ENCODE assay signal across 9 cellular contexts in the genomic region with DNA sequence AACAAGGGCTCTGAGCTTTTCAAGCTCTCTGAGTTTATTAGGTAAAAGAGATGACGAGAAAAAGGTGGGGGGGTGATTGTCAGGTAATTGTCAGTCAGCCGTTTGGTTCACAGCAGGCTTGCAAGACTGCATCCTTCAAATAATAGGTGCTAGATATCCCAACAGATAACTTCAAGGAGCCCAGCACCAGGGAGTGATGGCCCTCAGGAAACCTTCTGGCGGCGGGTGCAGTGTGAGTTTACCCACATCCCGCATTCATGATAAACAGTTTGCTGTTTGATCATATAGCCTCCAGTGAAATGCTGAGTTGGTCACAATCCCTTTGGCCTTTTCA. TPM values are rescaled to one million over a fixed set of nuclear protein-coding genes. Genes with fewer than 3 reads are reported as not detected.
DNase-seq lines count a peak whose midpoint lies in the region; ATAC-seq and TF ChIP-seq lines count a peak whose summit lies in the region.
"Not testable (repeated sequence)": the region's sequence is repeated elsewhere in the genome, so short reads cannot be mapped to it uniquely, and the experiment has no call there.
"Had no signal": no experiment of that assay in that cellular context is flagged by ENCODE, and none has a peak within 500 bp of the region (broad histone marks: within the 10 kb centered on the region; RNA-seq: fewer than 3 reads in every experiment).

No MANE protein-coding gene starts in this region.

- not testable (repeated sequence) for H3K27me3 Mint-ChIP-seq in activated T-cell treated with anti-CD3 and anti-CD28 coated beads, Interleukin-2, amount 50 U/mL, for 72 hours (ENCODE audit: low read depth); immature natural killer cell (ENCODE audit: low read depth in 3 of 3)

- intact Hi-C loops in spleen (cut with DNase I; ENCODE audit: low total_unique reads), result not testable (repeated sequence)

- DNase-seq in ELF-1 (ENCODE audit: low read depth, low spot score) (peak; percentile 56), T-helper 22 cell (ENCODE audit: low read depth) (peak; percentile 59), immature natural killer cell (peak in 1 of 3 donors; percentile 54), upper lobe of left lung (peak in 1 of 2 donors; percentile 19)
- DNase-seq in activated T-cell treated with anti-CD3 and anti-CD28 coated beads, Interleukin-2, amount 50 U/mL, for 72 hours, result peak; percentile 25 to 39
- DNase-seq in central memory CD4-positive, alpha-beta T cell, result peak; percentile 70
- not testable (repeated sequence) for DNase-seq in spleen

- not testable (repeated sequence) for TF ChIP-seq CTCF in spleen (IDR thresholded peaks at IDR 0.05 in 8 of 11, conservative IDR thresholded peaks at IDR 0.05 in 3 of 11); upper lobe of left lung (IDR thresholded peaks at IDR 0.05)

- H3K9me3 Mint-ChIP-seq in activated T-cell treated with anti-CD3 and anti-CD28 coated beads, Interleukin-2, amount 50 U/mL, for 72 hours; immature natural killer cell: not testable (repeated sequence)

- H3K4me1 ChIP-seq in spleen, result peaks cover 22 to 100% (median 78%) of the 10 kb centered on the region in 6 donors
- peaks cover 49 to 79% (median 78%) of the 10 kb centered on the region in 4 donors for H3K4me1 ChIP-seq in upper lobe of left lung

- not testable (repeated sequence) for H3K27me3 ChIP-seq in spleen (replicated peaks in 1 of 7); upper lobe of left lung

- H3K4me1 Mint-ChIP-seq in activated T-cell treated with anti-CD3 and anti-CD28 coated beads, Interleukin-2, amount 50 U/mL, for 72 hours (ENCODE audit: low read depth), result peaks cover 98% of the 10 kb centered on the region
- H3K4me1 Mint-ChIP-seq in immature natural killer cell, result peaks cover 73 to 81% of the 10 kb centered on the region in 2 donors

- not testable (repeated sequence) for TF ChIP-seq EP300 in upper lobe of left lung (IDR thresholded peaks at IDR 0.05)

- not testable (repeated sequence) for H3K9me3 ChIP-seq in KOPT-K1 (ENCODE audit: insufficient read depth, low read length, poor library complexity, severe bottlenecking); spleen; upper lobe of left lung

- H3K4me3 ChIP-seq in spleen, result peak overlapping the region in 1 of 8 donors; percentile 40
- not testable (repeated sequence) for H3K4me3 ChIP-seq in upper lobe of left lung

- WGBS in spleen, 5 donors, result 48 to 65% (median 53%) methylated on average over 5 of the region's 5 CpGs
- 52 to 62% methylated on average over 5 of the region's 5 CpGs for WGBS in upper lobe of left lung, 2 donors

- peak overlapping the region; percentile 90 to 98 for H3K4me3 Mint-ChIP-seq in activated T-cell treated with anti-CD3 and anti-CD28 coated beads, Interleukin-2, amount 50 U/mL, for 72 hours
- peak overlapping the region; percentile 93 to 99 (median 97) for H3K4me3 Mint-ChIP-seq in immature natural killer cell

- H3K27ac ChIP-seq in KOPT-K1 (ENCODE audit: low read depth, low read length, poor library complexity, severe bottlenecking) (peak overlapping the region; percentile 74), spleen (peak overlapping the region; percentile 77 to 96 (median 90)), upper lobe of left lung (peak overlapping the region; percentile 91 to 95 (median 93))

- H3K27ac Mint-ChIP-seq in activated T-cell treated with anti-CD3 and anti-CD28 coated beads, Interleukin-2, amount 50 U/mL, for 72 hours, result peak overlapping the region; percentile 91
- H3K27ac Mint-ChIP-seq in immature natural killer cell, result peak overlapping the region; percentile 92 to 99 (median 98)

- not testable (repeated sequence) for H3K36me3 Mint-ChIP-seq in activated T-cell treated with anti-CD3 and anti-CD28 coated beads, Interleukin-2, amount 50 U/mL, for 72 hours (ENCODE audit: insufficient read depth in 2 of 2); immature natural killer cell

- H3K36me3 ChIP-seq in KOPT-K1 (ENCODE audit: insufficient read depth, low read length); spleen; upper lobe of left lung: not testable (repeated sequence)

- TF ChIP-seq POLR2A in spleen (IDR thresholded peaks at IDR 0.05); upper lobe of left lung (IDR thresholded peaks at IDR 0.05): not testable (repeated sequence)

- peak in 1 of 2 donors; percentile 6 for ATAC-seq in activated T-cell treated with anti-CD3 and anti-CD28 coated beads, Interleukin-2, amount 50 U/mL, for 72 hours (replicated peaks in 1 of 2)
- not testable (repeated sequence) for ATAC-seq in upper lobe of left lung (ENCODE audit: low FRiP score in 2 of 2)

RNA-seq across cellular contexts. Expression of gene APOL3, which starts 1.2 kb away (rescaled TPM):
- total RNA-seq in activated T-cell treated with anti-CD3 and anti-CD28 coated beads, Interleukin-2, amount 50 U/mL, for 72 hours, result 10 to 100 TPM; 55.6 to 55.7 TPM
- polyA plus RNA-seq in immature natural killer cell, result 10 to 100 TPM; 32.8 to 83.5 (median 56.3) TPM
- total RNA-seq in spleen, result 100 to 1,000 TPM in 5 of 7 donors, 10 to 100 TPM in 2; 82.7 to 146 (median 119) TPM
- 10 to 100 TPM; 32.6 to 88.3 (median 49.9) TPM for polyA plus RNA-seq in spleen
- total RNA-seq in upper lobe of left lung, result 10 to 100 TPM; 40.4 to 88.0 (median 54.5) TPM

RNA-seq across cellular contexts. Expression of gene APOL4, which starts 39.8 kb away (rescaled TPM):
- total RNA-seq in activated T-cell treated with anti-CD3 and anti-CD28 coated beads, Interleukin-2, amount 50 U/mL, for 72 hours, result 1 to 10 TPM in 1 of 2 donors, under 1 TPM in 1; 0.99 to 2.7 TPM
- polyA plus RNA-seq in immature natural killer cell (under 1 TPM in 2 of 3 donors, not detected in 1; 0.25 to 0.27 TPM), spleen (1 to 10 TPM; 3.0 to 4.0 (median 3.9) TPM)
- total RNA-seq in spleen (10 to 100 TPM in 2 of 7 donors, 1 to 10 TPM in 4, not detected in 1; 2.5 to 14.4 (median 4.9) TPM), upper lobe of left lung (10 to 100 TPM in 3 of 6 donors, 1 to 10 TPM in 3; 5.4 to 24.7 (median 10.2) TPM)
- total RNA-seq: IMR-90 had no signal
